1 cellular context compared by ENCODE assay signal in the genomic region with DNA sequence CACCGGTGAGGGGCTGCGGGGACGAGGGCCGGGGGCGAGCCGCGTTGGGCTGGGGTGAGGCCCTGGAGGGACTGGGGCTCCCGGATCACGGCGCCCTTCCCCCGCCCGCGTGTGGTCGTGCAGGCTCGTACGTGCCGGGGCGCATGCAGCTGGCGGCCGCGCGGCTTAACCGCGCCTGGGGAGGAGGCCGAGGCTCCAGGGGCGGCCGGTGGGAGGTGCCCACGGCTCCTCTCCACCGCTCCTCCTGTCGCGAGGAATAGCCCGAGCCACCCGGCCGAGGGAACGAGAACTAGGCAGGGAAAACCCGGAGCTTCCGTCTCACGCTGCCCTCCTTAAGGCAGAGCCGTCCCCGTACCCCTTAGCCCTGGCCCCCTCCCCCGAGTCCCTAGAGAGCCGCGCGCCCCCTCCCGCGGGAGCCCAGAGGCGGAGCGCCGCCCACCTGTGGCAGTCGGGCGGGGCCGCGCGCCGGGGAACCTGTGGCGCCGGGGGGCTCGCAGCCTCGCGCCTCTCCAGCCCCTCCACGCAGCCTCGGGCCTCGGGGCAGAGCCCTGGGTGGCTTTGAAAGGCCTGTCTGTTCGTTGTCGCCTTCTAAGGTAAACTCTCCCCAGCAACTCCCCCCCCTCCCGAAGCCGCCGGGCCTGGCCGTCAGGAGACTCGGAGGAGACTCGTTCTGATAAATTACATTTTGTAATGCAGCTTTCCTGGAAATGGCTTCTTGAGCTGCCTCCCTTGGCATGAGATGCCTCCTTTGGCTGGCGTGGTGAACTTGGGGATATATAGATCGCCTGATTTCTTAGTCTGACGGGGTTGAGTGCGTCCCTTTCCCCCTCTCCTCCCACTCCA.
TF ChIP-seq lines count a peak whose summit lies in the region.

No MANE protein-coding gene starts in this region.

TF ChIP-seq in WTC11, 78 proteins besides CTCF, POLR2A, EP300 and RAD21 (continued from another document):
- TF ChIP-seq, protein P1, sequence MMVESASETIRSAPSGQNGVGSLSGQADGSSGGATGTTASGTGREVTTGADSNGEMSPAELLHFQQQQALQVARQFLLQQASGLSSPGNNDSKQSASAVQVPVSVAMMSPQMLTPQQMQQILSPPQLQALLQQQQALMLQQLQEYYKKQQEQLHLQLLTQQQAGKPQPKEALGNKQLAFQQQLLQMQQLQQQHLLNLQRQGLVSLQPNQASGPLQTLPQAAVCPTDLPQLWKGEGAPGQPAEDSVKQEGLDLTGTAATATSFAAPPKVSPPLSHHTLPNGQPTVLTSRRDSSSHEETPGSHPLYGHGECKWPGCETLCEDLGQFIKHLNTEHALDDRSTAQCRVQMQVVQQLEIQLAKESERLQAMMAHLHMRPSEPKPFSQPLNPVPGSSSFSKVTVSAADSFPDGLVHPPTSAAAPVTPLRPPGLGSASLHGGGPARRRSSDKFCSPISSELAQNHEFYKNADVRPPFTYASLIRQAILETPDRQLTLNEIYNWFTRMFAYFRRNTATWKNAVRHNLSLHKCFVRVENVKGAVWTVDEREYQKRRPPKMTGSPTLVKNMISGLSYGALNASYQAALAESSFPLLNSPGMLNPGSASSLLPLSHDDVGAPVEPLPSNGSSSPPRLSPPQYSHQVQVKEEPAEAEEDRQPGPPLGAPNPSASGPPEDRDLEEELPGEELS (CRISPR knock-in tag; IDR thresholded peaks at IDR 0.05) = no peak
- TF ChIP-seq ZNF219 (CRISPR knock-in tag; IDR thresholded peaks at IDR 0.05; ENCODE audit: borderline replicate concordance) (0 out of 2 replicates have a peak, but pooled peaks have one; percentile 55), ETV6 (CRISPR knock-in tag; IDR thresholded peaks at IDR 0.05) (0 out of 2 replicates have a peak, but pooled peaks have one; percentile 22)
